8 cellular contexts compared by ENCODE assay signal in the genomic region with DNA sequence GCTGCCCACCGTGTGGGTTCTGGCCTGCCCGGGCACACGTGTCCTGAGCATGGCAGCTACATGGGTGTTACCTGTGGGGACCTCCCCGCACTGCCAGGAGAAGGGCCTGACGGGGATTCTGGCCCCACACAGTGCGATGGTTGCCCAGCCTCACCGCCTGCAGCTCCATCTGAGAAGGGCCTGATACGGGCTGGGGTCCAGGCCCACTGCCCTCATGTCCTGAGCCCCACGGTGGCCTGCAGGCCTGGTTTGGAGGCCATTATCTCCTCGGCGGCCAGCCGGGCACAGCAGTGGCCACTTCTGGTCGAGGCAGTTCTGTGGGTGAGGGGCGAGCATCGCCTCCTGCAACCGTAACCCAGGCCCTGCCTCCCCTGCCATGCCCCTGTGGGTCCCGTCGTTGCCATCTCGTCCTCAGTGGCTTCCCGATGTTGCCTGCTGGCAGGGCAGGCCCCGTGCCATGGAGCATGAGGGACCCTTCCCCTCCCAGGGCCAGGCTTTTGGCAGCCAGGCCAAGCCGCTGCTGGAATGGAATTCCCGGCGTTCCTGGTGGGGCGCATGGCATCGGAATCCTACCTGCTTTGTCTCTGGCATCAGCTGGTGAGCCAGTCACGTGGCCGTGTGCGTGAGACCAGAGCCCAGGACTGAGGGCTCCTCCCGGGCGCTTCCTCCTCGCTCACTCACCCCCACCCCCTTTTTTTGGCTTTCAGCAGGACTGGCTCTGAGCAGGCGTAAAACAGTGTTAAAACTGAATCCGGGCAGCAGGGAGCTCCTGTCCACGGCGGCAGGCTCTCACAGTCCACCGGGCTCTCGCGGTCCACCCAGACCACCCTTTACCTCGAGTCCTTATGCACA.
DNase-seq lines count a peak whose midpoint lies in the region; ATAC-seq and TF ChIP-seq lines count a peak whose summit lies in the region.

No MANE protein-coding gene starts in this region.

- H3K27me3 ChIP-seq in body of pancreas (no peaks in the 10 kb centered on the region), uterus (no peaks in the 10 kb centered on the region)

- peaks cover 88% of the 10 kb centered on the region for H3K4me1 ChIP-seq in body of pancreas
- H3K4me1 ChIP-seq in uterus = peaks cover 0 to 11% of the 10 kb centered on the region in 2 donors

- CTCF ChIA-PET in activated CD4-positive, alpha-beta T cell treated with anti-CD3 and anti-CD28 coated beads for 36 hours (lab: Charles Lee) = interaction anchor here (0.5 kb wide), 1 partner anchor 30 kb away, joined by 9 read pairs; no protein-coding TSS in a partner anchor

- no peaks in the 10 kb centered on the region for H3K36me3 Mint-ChIP-seq in activated CD4-positive, alpha-beta T cell treated with anti-CD3 and anti-CD28 coated beads for 36 hours (ENCODE audit: low read depth)
- H3K36me3 Mint-ChIP-seq in activated naive CD8-positive, alpha-beta T cell treated with anti-CD3 and anti-CD28 coated beads for 36 hours = no peaks in the 10 kb centered on the region

- H3K9me3 ChIP-seq in body of pancreas = no peaks in the 10 kb centered on the region
- H3K9me3 ChIP-seq in uterus = no peaks in the 10 kb centered on the region

- no peaks in the 10 kb centered on the region for H3K9me3 Mint-ChIP-seq in activated CD4-positive, alpha-beta T cell treated with anti-CD3 and anti-CD28 coated beads for 36 hours (ENCODE audit: low read depth)
- H3K9me3 Mint-ChIP-seq in activated naive CD8-positive, alpha-beta T cell treated with anti-CD3 and anti-CD28 coated beads for 36 hours = no peaks in the 10 kb centered on the region

- H3K4me3 ChIP-seq in body of pancreas (no peak overlapping the region), uterus (peak overlapping the region; percentile 88 to 94)

- H3K27ac ChIP-seq in body of pancreas (peak overlapping the region; percentile 98 to 100 (median 98)), uterus (peak overlapping the region; percentile 99 to 100)

- H3K4me3 Mint-ChIP-seq in activated CD4-positive, alpha-beta T cell treated with anti-CD3 and anti-CD28 coated beads for 36 hours = no peak overlapping the region
- no peak overlapping the region for H3K4me3 Mint-ChIP-seq in activated naive CD8-positive, alpha-beta T cell treated with anti-CD3 and anti-CD28 coated beads for 36 hours

- H3K4me1 Mint-ChIP-seq in activated CD4-positive, alpha-beta T cell treated with anti-CD3 and anti-CD28 coated beads for 36 hours = peaks cover 19% of the 10 kb centered on the region
- H3K4me1 Mint-ChIP-seq in activated naive CD8-positive, alpha-beta T cell treated with anti-CD3 and anti-CD28 coated beads for 36 hours = peaks cover 16% of the 10 kb centered on the region

- intact Hi-C loops in body of pancreas (cut with DNase I) = no loop called here
- intact Hi-C loops in uterus (cut with DNase I; ENCODE audit: low total_unique reads) = loop anchor here (10.0 kb wide), 1 partner anchor 64 kb away; no protein-coding TSS in a partner anchor
- intact Hi-C loops in activated CD4-positive, alpha-beta T cell treated with anti-CD3 and anti-CD28 coated beads for 36 hours (cut with DNase I, micrococcal nuclease) = no loop called here

- H3K36me3 ChIP-seq in body of pancreas (replicated peaks in 1 of 2; ENCODE audit: insufficient read depth in 1 of 2, low read depth in 2 of 2) = no peaks in the 10 kb centered on the region
- no peaks in the 10 kb centered on the region for H3K36me3 ChIP-seq in uterus

- POLR2A ChIA-PET in activated CD4-positive, alpha-beta T cell treated with anti-CD3 and anti-CD28 coated beads for 36 hours (lab: Charles Lee) = no interaction called here

- ATAC-seq in body of pancreas = peak; percentile 64
- ATAC-seq in left lobe of liver = peak; percentile 50
- no peak for ATAC-seq in activated CD4-positive, alpha-beta T cell treated with anti-CD3 and anti-CD28 coated beads for 36 hours
- no peak for ATAC-seq in GM21619 (IDR thresholded peaks at IDR 0.05; ENCODE audit: unreplicated experiment)

- no peak overlapping the region for H3K27ac Mint-ChIP-seq in activated CD4-positive, alpha-beta T cell treated with anti-CD3 and anti-CD28 coated beads for 36 hours
- H3K27ac Mint-ChIP-seq in activated naive CD8-positive, alpha-beta T cell treated with anti-CD3 and anti-CD28 coated beads for 36 hours = no peak overlapping the region

- TF ChIP-seq POLR2A in body of pancreas (IDR thresholded peaks at IDR 0.05) = peak; percentile 6 to 62 (median 59)
- peak; percentile 38 to 46 for TF ChIP-seq POLR2A in uterus (IDR thresholded peaks at IDR 0.05)

- TF ChIP-seq CTCF in body of pancreas (IDR thresholded peaks at IDR 0.05) (peak in 1 of 7 experiments; percentile 4), uterus (IDR thresholded peaks at IDR 0.05) (no peak)

- H3K27me3 Mint-ChIP-seq in activated CD4-positive, alpha-beta T cell treated with anti-CD3 and anti-CD28 coated beads for 36 hours = no peaks in the 10 kb centered on the region
- H3K27me3 Mint-ChIP-seq in activated naive CD8-positive, alpha-beta T cell treated with anti-CD3 and anti-CD28 coated beads for 36 hours = no peaks in the 10 kb centered on the region

- 2 to 17% methylated on average over 7 to 40 of the region's 40 CpGs for WGBS in body of pancreas, 2 donors

- DNase-seq in activated effector memory CD4-positive, alpha-beta T cell treated with anti-CD3 and anti-CD28 coated beads, Interleukin-2, amount 50 U/mL, for 16 hours = peak; percentile 56
- DNase-seq in activated effector memory CD4-positive, alpha-beta T cell treated with Interleukin-2 at 50 U/mL for 16 hours = no peak
- DNase-seq in body of pancreas (peak; percentile 84 to 92 (median 90)), left lobe of liver (ENCODE audit: low spot score) (peak; percentile 77), uterus (peak; percentile 81 to 85)
- DNase-seq in activated CD4-positive, alpha-beta T cell treated with anti-CD3 and anti-CD28 coated beads for 36 hours = no peak
- DNase-seq in activated naive CD8-positive, alpha-beta T cell treated with anti-CD3 and anti-CD28 coated beads for 36 hours = no peak

Comparison
In these comparisons a context has a peak if more than half of its experiments do, and no peak if none do; other contexts are left out.
1. DNase-seq: peak in activated effector memory CD4-positive, alpha-beta T cell treated with anti-CD3 and anti-CD28 coated beads, Interleukin-2, amount 50 U/mL, for 16 hours (single experiment), body of pancreas (4 of 4), left lobe of liver (single experiment) and uterus (2 of 2); none in activated effector memory CD4-positive, alpha-beta T cell treated with Interleukin-2 at 50 U/mL for 16 hours (single experiment), activated CD4-positive, alpha-beta T cell treated with anti-CD3 and anti-CD28 coated beads for 36 hours (single experiment) and activated naive CD8-positive, alpha-beta T cell treated with anti-CD3 and anti-CD28 coated beads for 36 hours (single experiment).
2. ATAC-seq: peak in body of pancreas (single experiment) and left lobe of liver (single experiment); none in activated CD4-positive, alpha-beta T cell treated with anti-CD3 and anti-CD28 coated beads for 36 hours (single experiment) and GM21619 (single experiment).
3. H3K4me3 ChIP-seq: peak in uterus (2 of 2); none in body of pancreas (0 of 2).